In the genomic region with DNA sequence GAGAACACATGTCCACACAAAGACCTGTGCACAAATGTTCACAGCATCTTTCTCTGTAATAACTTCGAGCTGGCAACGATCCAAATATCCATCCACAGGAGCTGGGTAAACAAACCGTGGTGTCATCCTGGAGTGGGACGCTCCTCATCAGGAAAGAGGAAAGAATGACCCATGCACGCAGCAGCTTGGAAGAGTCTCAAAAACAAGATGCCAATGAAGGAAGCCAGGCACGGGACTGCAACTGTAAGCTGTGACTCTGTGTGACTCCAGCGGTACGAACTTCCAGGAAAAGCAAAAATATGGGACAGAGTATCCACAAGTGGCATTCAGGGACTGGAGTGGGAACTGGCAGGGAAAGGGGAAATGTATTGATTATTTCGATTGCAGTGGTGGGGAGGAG, we compare ENCODE assay signal across 19 cellular contexts. TPM values are rescaled to one million over a fixed set of nuclear protein-coding genes. Genes with fewer than 3 reads are reported as not detected.
A peak's percentile ranks its signal among the peaks of the same experiment; 100 is the strongest.
DNase-seq lines count a peak whose midpoint lies in the region; ATAC-seq and TF ChIP-seq lines count a peak whose summit lies in the region.
"Had no signal": no experiment of that assay in that cellular context is flagged by ENCODE, and none has a peak within 500 bp of the region (broad histone marks: within the 10 kb centered on the region; RNA-seq: fewer than 3 reads in every experiment).

No MANE protein-coding gene starts in this region.

- H3K36me3 Mint-ChIP-seq in activated T-helper 2 cell treated with anti-CD3 and anti-CD28 coated beads, Interferon-gamma antibody, Interleukin-2, Interleukin-4, amounts not matched to agents 10 μg/mL and 5 μg/mL and 100 μg/mL, durations not matched to agents 14 hours and 24 hours and 36 hours (ENCODE audit: low read depth) = no peaks in the 10 kb centered on the region

- H3K27me3 Mint-ChIP-seq in activated T-helper 2 cell treated with anti-CD3 and anti-CD28 coated beads, Interferon-gamma antibody, Interleukin-2, Interleukin-4, amounts not matched to agents 10 μg/mL and 5 μg/mL and 100 μg/mL, durations not matched to agents 14 hours and 24 hours and 36 hours (ENCODE audit: low read depth) = no peaks in the 10 kb centered on the region
- H3K27me3 Mint-ChIP-seq: CD4-positive, alpha-beta T cell had no signal

- H3K27ac Mint-ChIP-seq in activated T-helper 2 cell treated with anti-CD3 and anti-CD28 coated beads, Interferon-gamma antibody, Interleukin-2, Interleukin-4, amounts not matched to agents 10 μg/mL and 5 μg/mL and 100 μg/mL, durations not matched to agents 14 hours and 24 hours and 36 hours = no peak overlapping the region
- H3K27ac Mint-ChIP-seq: activated T-helper 1 cell treated with anti-CD3 and anti-CD28 coated beads, Interleukin-12 subunit alpha, Interleukin-12 subunit beta, Interleukin-2, Interleukin-4 antibody, amounts not matched to agents 30 ng/mL and 10 ng/mL and 1 ng/mL, durations not matched to agents 14 hours and 24 hours and 36 hours; CD4-positive, alpha-beta T cell had no signal

- no peak for TF ChIP-seq CTCF in fibroblast of pulmonary artery (IDR thresholded peaks at IDR 0.05; ENCODE audit: low read length, missing control alignments)

- no peaks in the 10 kb centered on the region for H3K4me1 Mint-ChIP-seq in activated T-helper 2 cell treated with anti-CD3 and anti-CD28 coated beads, Interferon-gamma antibody, Interleukin-2, Interleukin-4, amounts not matched to agents 10 μg/mL and 5 μg/mL and 100 μg/mL, durations not matched to agents 14 hours and 24 hours and 36 hours (ENCODE audit: low read depth)

- H3K9me3 Mint-ChIP-seq in activated T-helper 2 cell treated with anti-CD3 and anti-CD28 coated beads, Interferon-gamma antibody, Interleukin-2, Interleukin-4, amounts not matched to agents 10 μg/mL and 5 μg/mL and 100 μg/mL, durations not matched to agents 14 hours and 24 hours and 36 hours = no peaks in the 10 kb centered on the region
- H3K9me3 Mint-ChIP-seq: activated T-helper 1 cell treated with anti-CD3 and anti-CD28 coated beads, Interleukin-12 subunit alpha, Interleukin-12 subunit beta, Interleukin-2, Interleukin-4 antibody, amounts not matched to agents 30 ng/mL and 10 ng/mL and 1 ng/mL, durations not matched to agents 14 hours and 24 hours and 36 hours; CD4-positive, alpha-beta T cell had no signal

- intact Hi-C loops in activated T-helper 2 cell treated with anti-CD3 and anti-CD28 coated beads, Interferon-gamma antibody, Interleukin-2, Interleukin-4, amounts not matched to agents 10 μg/mL and 5 μg/mL and 100 μg/mL, durations not matched to agents 14 hours and 24 hours and 36 hours (cut with micrococcal nuclease) = no loop called here

- peak; percentile 56 for DNase-seq in AG08396 (ENCODE audit: low spot score)
- DNase-seq in EH (ENCODE audit: low read depth) = peak; percentile 65
- DNase-seq in NCI-H345 treated with DMSO at 0.1 percent for 48 hours (lab: John Stamatoyannopoulos, UW; ENCODE audit: unreplicated experiment) = peak; percentile 43
- peak; percentile 50 for DNase-seq in fibroblast of pulmonary artery (ENCODE audit: low read depth)
- no peak for DNase-seq in activated T-helper 2 cell treated with anti-CD3 and anti-CD28 coated beads, Interferon-gamma antibody, Interleukin-2, Interleukin-4, amounts not matched to agents 10 μg/mL and 5 μg/mL and 100 μg/mL, durations not matched to agents 14 hours and 24 hours and 36 hours (ENCODE audit: low spot score)
- no peak for DNase-seq in amygdala (lab: John Stamatoyannopoulos, UW)
- DNase-seq: activated CD4-positive, alpha-beta T cell treated with anti-CD3 and anti-CD28 coated beads for 48 hours; CD4-positive, alpha-beta T cell; effector memory CD4-positive, alpha-beta T cell; NCI-H1930; PC-9; T-helper 1 cell had no signal

- H3K4me3 Mint-ChIP-seq in activated T-helper 2 cell treated with anti-CD3 and anti-CD28 coated beads, Interferon-gamma antibody, Interleukin-2, Interleukin-4, amounts not matched to agents 10 μg/mL and 5 μg/mL and 100 μg/mL, durations not matched to agents 14 hours and 24 hours and 36 hours (ENCODE audit: low read depth) = no peak overlapping the region
- H3K4me3 Mint-ChIP-seq: activated T-helper 1 cell treated with anti-CD3 and anti-CD28 coated beads, Interleukin-12 subunit alpha, Interleukin-12 subunit beta, Interleukin-2, Interleukin-4 antibody, amounts not matched to agents 30 ng/mL and 10 ng/mL and 1 ng/mL, durations not matched to agents 14 hours and 24 hours and 36 hours; CD4-positive, alpha-beta T cell had no signal

- H3K4me3 ChIP-seq in fibroblast of pulmonary artery (replicated peaks; ENCODE audit: low read depth, low read length) = no peak overlapping the region
- H3K4me3 ChIP-seq: ascending aorta, PC-9, testis had no signal

- no peak for ATAC-seq in GM21576 (IDR thresholded peaks at IDR 0.05; ENCODE audit: unreplicated experiment)
- no peak for ATAC-seq in HG03196 (IDR thresholded peaks at IDR 0.05; ENCODE audit: unreplicated experiment)
- ATAC-seq: HCT116 had no signal

RNA-seq across cellular contexts. Expression of gene CIBAR2, which starts 36.7 kb away (rescaled TPM):
- total RNA-seq in activated T-helper 2 cell treated with anti-CD3 and anti-CD28 coated beads, Interferon-gamma antibody, Interleukin-2, Interleukin-4, amounts not matched to agents 10 μg/mL and 5 μg/mL and 100 μg/mL, durations not matched to agents 14 hours and 24 hours and 36 hours = not detected in 2 replicates
- total RNA-seq: activated T-helper 1 cell treated with anti-CD3 and anti-CD28 coated beads, Interleukin-12 subunit alpha, Interleukin-12 subunit beta, Interleukin-2, Interleukin-4 antibody, amounts not matched to agents 30 ng/mL and 10 ng/mL and 1 ng/mL, durations not matched to agents 14 hours and 24 hours and 36 hours; ascending aorta; CD4-positive, alpha-beta T cell; lower leg skin; PC-9 had no signal

Comparison
In these comparisons a context has a peak if more than half of its experiments do, and no peak if none do; other contexts are left out.
1. DNase-seq: peak in AG08396 (single experiment), EH (single experiment), NCI-H345 treated with DMSO at 0.1 percent for 48 hours (single experiment) and fibroblast of pulmonary artery (single experiment); none in activated T-helper 2 cell treated with anti-CD3 and anti-CD28 coated beads, Interferon-gamma antibody, Interleukin-2, Interleukin-4, amounts not matched to agents 10 μg/mL and 5 μg/mL and 100 μg/mL, durations not matched to agents 14 hours and 24 hours and 36 hours (single experiment) and amygdala (0 of 56).